In genomic region chr22:36757608-36758220, GRCh38 we compare ENCODE assay signal across 8 cellular contexts. TPM values are rescaled to one million over a fixed set of nuclear protein-coding genes. Genes with fewer than 3 reads are reported as not detected.
A peak's percentile ranks its signal among the peaks of the same experiment; 100 is the strongest.
DNase-seq lines count a peak whose midpoint lies in the region; ATAC-seq and TF ChIP-seq lines count a peak whose summit lies in the region.

No MANE protein-coding gene starts in this region.

- peak overlapping the region in 1 of 59 donors; percentile 33 for H3K27ac ChIP-seq in dorsolateral prefrontal cortex
- no peak overlapping the region for H3K27ac ChIP-seq in mesenchymal stem cell (ENCODE audit: low read length, poor library complexity, severe bottlenecking)

- no peak overlapping the region for H4K8ac ChIP-seq in mesenchymal stem cell (ENCODE audit: low read length)

- no peak overlapping the region for H2BK120ac ChIP-seq in mesenchymal stem cell (ENCODE audit: low read depth, low read length)

- no peaks in the 10 kb centered on the region for H3K4me1 ChIP-seq in mesenchymal stem cell (ENCODE audit: control insufficient read depth, insufficient read depth, low read depth, low read length)

- H2BK15ac ChIP-seq in mesenchymal stem cell (ENCODE audit: low read depth, poor library complexity, severe bottlenecking) = no peak overlapping the region

- H3K18ac ChIP-seq in mesenchymal stem cell (ENCODE audit: low read depth in 1 of 2, low read length in 2 of 2) = no peak overlapping the region

- H3K9ac ChIP-seq in mesenchymal stem cell (ENCODE audit: low read length) = no peak overlapping the region

- H2AK5ac ChIP-seq in mesenchymal stem cell (ENCODE audit: low read length, severe bottlenecking) = no peak overlapping the region

- no peak overlapping the region for H2BK5ac ChIP-seq in mesenchymal stem cell (ENCODE audit: low read depth, low read length, poor library complexity, severe bottlenecking)

- DNase-seq in activated gamma-delta T cell treated with Interleukin-2 at 50 U/mL for 16 hours (peak; percentile 72), activated gamma-delta T cell (lab: John Stamatoyannopoulos, UW) (no peak), NCI-H345 (lab: John Stamatoyannopoulos, UW) (peak; percentile 31), dorsolateral prefrontal cortex (peak; percentile 46 to 84 (median 72)), mesenchymal stem cell (peak; percentile 69)
- DNase-seq in activated CD4-positive, alpha-beta T cell treated with anti-CD3 and anti-CD28 coated beads, Interleukin-2, amount 50 U/mL, for 4 hours = peak; percentile 70 to 72
- DNase-seq in stimulated activated CD8-positive, alpha-beta memory T cell treated with anti-CD3 and anti-CD28 coated beads, Interleukin-15, amount 100 ng/mL, for 48 hours (ENCODE audit: low read depth in 2 of 2) = peak; percentile 45 to 47

- H3K36me3 ChIP-seq in mesenchymal stem cell (ENCODE audit: control insufficient read depth in 1 of 2, insufficient read depth in 2 of 2, low read depth in 1 of 2, low read length in 2 of 2) = peaks cover 10 to 18% of the 10 kb centered on the region in 2 experiments

- ATAC-seq in HG03097 (IDR thresholded peaks at IDR 0.05; ENCODE audit: low FRiP score, unreplicated experiment) = no peak

- no peaks in the 10 kb centered on the region for H3K9me3 ChIP-seq in mesenchymal stem cell (ENCODE audit: control insufficient read depth, low read length)

- H3K4me3 ChIP-seq in dorsolateral prefrontal cortex = no peak overlapping the region
- no peak overlapping the region for H3K4me3 ChIP-seq in mesenchymal stem cell (ENCODE audit: insufficient read depth in 1 of 2, low read depth in 1 of 2, low read length in 2 of 2)

- peak; percentile 33 to 87 (median 74) for TF ChIP-seq CTCF in dorsolateral prefrontal cortex (IDR thresholded peaks at IDR 0.05 in 54 of 56, conservative IDR thresholded peaks at IDR 0.05 in 2 of 56; ENCODE audit: low read depth in 1 of 56, partially characterized antibody in 56 of 56)

- no peaks in the 10 kb centered on the region for H3K79me1 ChIP-seq in mesenchymal stem cell (replicated peaks; ENCODE audit: low read length, poor library complexity, severe bottlenecking)

- intact Hi-C loops in dorsolateral prefrontal cortex (cut with DNase I) = no loop called here

- no peak overlapping the region for H3K14ac ChIP-seq in mesenchymal stem cell (ENCODE audit: low read length in 2 of 2)

- H3K27me3 ChIP-seq in dorsolateral prefrontal cortex = peaks cover 0 to 4% (median 0%) of the 10 kb centered on the region in 45 donors
- peaks cover 28 to 40% of the 10 kb centered on the region in 2 experiments for H3K27me3 ChIP-seq in mesenchymal stem cell (ENCODE audit: control insufficient read depth in 1 of 2, insufficient read depth in 1 of 2, low read length in 2 of 2)

- no peak overlapping the region for H2BK12ac ChIP-seq in mesenchymal stem cell (ENCODE audit: low read length in 2 of 2)

- H3K4me2 ChIP-seq in mesenchymal stem cell (ENCODE audit: low read length, poor library complexity, severe bottlenecking) = no peak overlapping the region

- no peak overlapping the region for H3K23ac ChIP-seq in mesenchymal stem cell (ENCODE audit: low read length in 2 of 2)

- no peak overlapping the region for H2AFZ ChIP-seq in mesenchymal stem cell (ENCODE audit: low read depth, low read length)

- no peak overlapping the region for H3K4ac ChIP-seq in mesenchymal stem cell (ENCODE audit: low read depth in 1 of 2, low read length in 2 of 2)

- no peak overlapping the region for H4K91ac ChIP-seq in mesenchymal stem cell (ENCODE audit: low read length)

- WGBS in mesenchymal stem cell = 66% methylated on average over 15 of the region's 19 CpGs

RNA-seq across cellular contexts. Expression of gene IFT27, which starts 18.2 kb away (rescaled TPM):
- total RNA-seq in dorsolateral prefrontal cortex = 10 to 100 TPM; 29.3 to 64.1 (median 43.9) TPM
- 31.2 TPM for polyA plus RNA-seq in mesenchymal stem cell (2013, experiment 1 of 2)
- 31.2 TPM for polyA plus RNA-seq in mesenchymal stem cell (2013, experiment 2 of 2)

RNA-seq across cellular contexts. Expression of gene CACNG2, which starts 54.2 kb away (rescaled TPM):
- 10 to 100 TPM in 119 of 120 experiments, 1 to 10 TPM in 1; 6.0 to 35.7 (median 24.8) TPM for total RNA-seq in dorsolateral prefrontal cortex
- polyA plus RNA-seq in mesenchymal stem cell (2013, experiment 1 of 2) = not detected
- polyA plus RNA-seq in mesenchymal stem cell (2013, experiment 2 of 2) = not detected

RNA-seq across cellular contexts. Expression of gene PVALB, which starts 59.1 kb away (rescaled TPM):
- 100 to 1,000 TPM in 5 of 120 experiments, 10 to 100 TPM in 111, 1 to 10 TPM in 4; 4.4 to 160 (median 40.4) TPM for total RNA-seq in dorsolateral prefrontal cortex
- polyA plus RNA-seq in mesenchymal stem cell (2013, experiment 1 of 2) = not detected
- polyA plus RNA-seq in mesenchymal stem cell (2013, experiment 2 of 2) = not detected
